ENCODE assay signal across 2 cellular contexts in the genomic region with DNA sequence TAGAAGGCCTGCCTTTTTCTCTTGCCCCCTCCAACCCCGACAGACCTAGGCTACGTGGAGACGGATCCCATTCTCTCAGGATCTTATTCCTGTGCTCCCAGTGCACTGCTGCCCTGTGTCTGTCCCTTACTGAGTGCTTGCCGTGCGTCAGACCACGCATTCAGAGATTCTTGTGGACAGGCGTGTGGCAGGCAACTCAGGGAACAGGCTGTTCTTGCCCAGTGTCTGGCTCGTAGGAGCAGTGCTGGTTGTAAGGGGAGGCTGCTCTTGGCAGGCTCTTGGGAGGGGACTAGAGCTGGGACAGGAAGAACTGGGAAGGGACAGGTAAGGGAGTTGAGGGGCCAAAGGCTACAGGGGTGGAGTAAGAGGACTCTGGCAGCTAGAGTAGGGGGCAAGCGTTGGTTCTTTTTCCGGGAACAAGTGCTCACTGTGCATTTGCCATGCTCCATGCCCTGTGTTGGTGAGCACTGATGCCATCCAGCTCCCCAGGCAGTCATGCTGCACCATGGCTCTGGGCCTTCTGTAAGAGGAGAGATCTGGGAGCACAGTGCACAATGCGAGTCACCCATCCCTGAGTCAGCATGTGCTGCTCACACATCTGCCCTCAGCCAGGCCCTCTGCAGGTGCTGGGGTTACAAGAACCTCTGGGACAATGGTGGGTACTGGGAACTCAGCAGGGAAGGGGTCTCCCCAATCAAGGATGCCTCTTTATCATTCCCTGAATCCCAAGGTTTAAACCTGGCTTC.
TF ChIP-seq lines count a peak whose summit lies in the region.

No MANE protein-coding gene starts in this region.

TF ChIP-seq in H1, 55 proteins besides CTCF, POLR2A, EP300 and RAD21 (continues in another document):
- TF ChIP-seq, protein P1, sequence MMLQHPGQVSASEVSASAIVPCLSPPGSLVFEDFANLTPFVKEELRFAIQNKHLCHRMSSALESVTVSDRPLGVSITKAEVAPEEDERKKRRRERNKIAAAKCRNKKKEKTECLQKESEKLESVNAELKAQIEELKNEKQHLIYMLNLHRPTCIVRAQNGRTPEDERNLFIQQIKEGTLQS (IDR thresholded peaks at IDR 0.05; ENCODE audit: insufficient read depth, low read depth, low read length), result no peak
- no peak for TF ChIP-seq RNF2 (IDR thresholded peaks at IDR 0.05; ENCODE audit: borderline replicate concordance, low read depth, low read length, missing control alignments, poor library complexity, severe bottlenecking)
- TF ChIP-seq RBBP5 (IDR thresholded peaks at IDR 0.05; ENCODE audit: borderline replicate concordance, low read depth, low read length), result no peak
- TF ChIP-seq, protein P2, sequence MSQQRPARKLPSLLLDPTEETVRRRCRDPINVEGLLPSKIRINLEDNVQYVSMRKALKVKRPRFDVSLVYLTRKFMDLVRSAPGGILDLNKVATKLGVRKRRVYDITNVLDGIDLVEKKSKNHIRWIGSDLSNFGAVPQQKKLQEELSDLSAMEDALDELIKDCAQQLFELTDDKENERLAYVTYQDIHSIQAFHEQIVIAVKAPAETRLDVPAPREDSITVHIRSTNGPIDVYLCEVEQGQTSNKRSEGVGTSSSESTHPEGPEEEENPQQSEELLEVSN (IDR thresholded peaks at IDR 0.05), result no peak
- TF ChIP-seq, protein P3, sequence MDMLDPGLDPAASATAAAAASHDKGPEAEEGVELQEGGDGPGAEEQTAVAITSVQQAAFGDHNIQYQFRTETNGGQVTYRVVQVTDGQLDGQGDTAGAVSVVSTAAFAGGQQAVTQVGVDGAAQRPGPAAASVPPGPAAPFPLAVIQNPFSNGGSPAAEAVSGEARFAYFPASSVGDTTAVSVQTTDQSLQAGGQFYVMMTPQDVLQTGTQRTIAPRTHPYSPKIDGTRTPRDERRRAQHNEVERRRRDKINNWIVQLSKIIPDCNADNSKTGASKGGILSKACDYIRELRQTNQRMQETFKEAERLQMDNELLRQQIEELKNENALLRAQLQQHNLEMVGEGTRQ (IDR thresholded peaks at IDR 0.05; ENCODE audit: low read length), result no peak
- no peak for TF ChIP-seq JUN (IDR thresholded peaks at IDR 0.05; ENCODE audit: low read depth, low read length)
- TF ChIP-seq BRCA1 (IDR thresholded peaks at IDR 0.05; ENCODE audit: low read depth, low read length), result no peak
- no peak for TF ChIP-seq ATF2 (IDR thresholded peaks at IDR 0.05; ENCODE audit: low read length)
- no peak for TF ChIP-seq TAF7 (optimal IDR thresholded peaks at IDR 0.05; ENCODE audit: borderline replicate concordance, low read depth, low read length)
- TF ChIP-seq GABPA (IDR thresholded peaks at IDR 0.05; ENCODE audit: borderline replicate concordance, insufficient read depth, low read length), result no peak
- no peak for TF ChIP-seq MAFK (IDR thresholded peaks at IDR 0.05; ENCODE audit: low read depth, low read length)
- no peak for TF ChIP-seq SP4 (IDR thresholded peaks at IDR 0.05; ENCODE audit: low read length)
- TF ChIP-seq NRF1 (IDR thresholded peaks at IDR 0.05; ENCODE audit: low read depth, low read length), result no peak
- no peak for TF ChIP-seq TAF1 (IDR thresholded peaks at IDR 0.05; ENCODE audit: low read depth, low read length)

TF ChIP-seq in HepG2, 621 proteins besides CTCF, POLR2A, EP300 and RAD21:
- TF ChIP-seq, protein P4, sequence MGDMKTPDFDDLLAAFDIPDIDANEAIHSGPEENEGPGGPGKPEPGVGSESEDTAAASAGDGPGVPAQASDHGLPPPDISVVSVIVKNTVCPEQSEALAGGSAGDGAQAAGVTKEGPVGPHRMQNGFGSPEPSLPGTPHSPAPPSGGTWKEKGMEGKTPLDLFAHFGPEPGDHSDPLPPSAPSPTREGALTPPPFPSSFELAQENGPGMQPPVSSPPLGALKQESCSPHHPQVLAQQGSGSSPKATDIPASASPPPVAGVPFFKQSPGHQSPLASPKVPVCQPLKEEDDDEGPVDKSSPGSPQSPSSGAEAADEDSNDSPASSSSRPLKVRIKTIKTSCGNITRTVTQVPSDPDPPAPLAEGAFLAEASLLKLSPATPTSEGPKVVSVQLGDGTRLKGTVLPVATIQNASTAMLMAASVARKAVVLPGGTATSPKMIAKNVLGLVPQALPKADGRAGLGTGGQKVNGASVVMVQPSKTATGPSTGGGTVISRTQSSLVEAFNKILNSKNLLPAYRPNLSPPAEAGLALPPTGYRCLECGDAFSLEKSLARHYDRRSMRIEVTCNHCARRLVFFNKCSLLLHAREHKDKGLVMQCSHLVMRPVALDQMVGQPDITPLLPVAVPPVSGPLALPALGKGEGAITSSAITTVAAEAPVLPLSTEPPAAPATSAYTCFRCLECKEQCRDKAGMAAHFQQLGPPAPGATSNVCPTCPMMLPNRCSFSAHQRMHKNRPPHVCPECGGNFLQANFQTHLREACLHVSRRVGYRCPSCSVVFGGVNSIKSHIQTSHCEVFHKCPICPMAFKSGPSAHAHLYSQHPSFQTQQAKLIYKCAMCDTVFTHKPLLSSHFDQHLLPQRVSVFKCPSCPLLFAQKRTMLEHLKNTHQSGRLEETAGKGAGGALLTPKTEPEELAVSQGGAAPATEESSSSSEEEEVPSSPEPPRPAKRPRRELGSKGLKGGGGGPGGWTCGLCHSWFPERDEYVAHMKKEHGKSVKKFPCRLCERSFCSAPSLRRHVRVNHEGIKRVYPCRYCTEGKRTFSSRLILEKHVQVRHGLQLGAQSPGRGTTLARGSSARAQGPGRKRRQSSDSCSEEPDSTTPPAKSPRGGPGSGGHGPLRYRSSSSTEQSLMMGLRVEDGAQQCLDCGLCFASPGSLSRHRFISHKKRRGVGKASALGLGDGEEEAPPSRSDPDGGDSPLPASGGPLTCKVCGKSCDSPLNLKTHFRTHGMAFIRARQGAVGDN (CRISPR knock-in tag; IDR thresholded peaks at IDR 0.05), result 0 out of 2 replicates have a peak, but pooled peaks have one; percentile 19
- TF ChIP-seq ZNF263 (CRISPR knock-in tag; IDR thresholded peaks at IDR 0.05) (0 out of 2 replicates have a peak, but pooled peaks have one; percentile 40), MAFF (IDR thresholded peaks at IDR 0.05; ENCODE audit: low read depth, low read length) (no peak)
